ENCODE assay signal across 7 cellular contexts in genomic region chr5:81808106-81808505, GRCh38. TPM values are rescaled to one million over a fixed set of nuclear protein-coding genes. Genes with fewer than 3 reads are reported as not detected.
"Had no signal": no experiment of that assay in that cellular context is flagged by ENCODE, and none has a peak within 500 bp of the region (broad histone marks: within the 10 kb centered on the region; RNA-seq: fewer than 3 reads in every experiment).

No MANE protein-coding gene starts in this region.

- H3K27ac Mint-ChIP-seq: IgD-negative memory B cell had no signal

- FAIRE-seq: K562 had no signal

- H3K4me3 ChIP-seq: K562 had no signal

- H3K4me3 Mint-ChIP-seq: IgD-negative memory B cell had no signal

- H3K27ac ChIP-seq: HL-60 had no signal

- ATAC-seq: HepG2, K562 had no signal

- DNase-seq: IMR-90, KBM-7, KG1 had no signal

RNA-seq across cellular contexts. Expression of gene SSBP2, which starts 57.2 kb away (rescaled TPM):
- total RNA-seq: HepG2 had no signal
